Comparison of ENCODE assay signal across 1 cellular context in the genomic region with DNA sequence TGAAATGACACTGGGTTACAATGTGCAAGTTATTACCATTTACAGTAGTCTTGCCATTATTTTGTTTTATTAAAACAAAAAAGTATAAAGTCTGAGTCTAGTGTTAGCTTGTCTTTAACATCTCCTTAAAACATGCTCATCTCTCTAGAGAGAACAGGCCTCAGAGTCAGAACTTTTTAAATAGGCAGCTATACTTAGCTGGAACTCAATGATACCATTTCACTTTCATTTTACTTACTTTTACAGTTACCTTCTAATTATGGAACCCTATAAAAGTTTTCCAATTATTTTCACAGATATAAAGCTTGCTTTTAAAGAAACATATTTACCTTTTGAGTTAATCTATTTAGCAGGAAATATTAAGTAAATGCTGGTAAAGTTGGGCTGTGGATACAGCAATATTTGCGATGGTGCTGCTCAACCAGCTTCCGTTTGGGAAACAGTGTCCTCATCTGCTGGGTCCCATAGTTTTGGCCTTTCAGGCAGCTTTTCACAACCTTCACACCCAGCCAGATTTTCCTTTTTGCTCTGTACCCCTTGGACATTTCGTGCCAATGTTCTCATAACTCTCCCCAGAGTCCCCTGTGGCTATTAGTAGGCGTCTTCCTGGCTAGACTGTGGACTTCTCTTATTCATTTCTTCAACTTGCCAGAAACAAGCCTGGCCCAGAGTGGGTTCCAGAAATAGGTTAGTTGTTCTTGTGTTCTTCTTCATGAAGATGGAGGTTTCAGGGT.
TF ChIP-seq lines count a peak whose summit lies in the region.

No MANE protein-coding gene starts in this region.

TF ChIP-seq in GM12878, 131 proteins besides CTCF, POLR2A, EP300 and RAD21 (continues in another document):
- TF ChIP-seq ZNF687 (IDR thresholded peaks at IDR 0.05) (peak; percentile 25; the same call in 1 of the 2 replicates), POLR2AphosphoS5 (IDR thresholded peaks at IDR 0.05; ENCODE audit: low read length) (0 out of 2 replicates have a peak, but pooled peaks have one; percentile 34), MYB (IDR thresholded peaks at IDR 0.05; ENCODE audit: borderline replicate concordance, low read depth, low read length) (no peak), TCF7 (IDR thresholded peaks at IDR 0.05; ENCODE audit: borderline replicate concordance) (no peak), WRNIP1 (IDR thresholded peaks at IDR 0.05; ENCODE audit: borderline replicate concordance, low read depth, low read length) (no peak), MEF2A (IDR thresholded peaks at IDR 0.05; ENCODE audit: insufficient read depth, low read depth, low read length) (0 out of 2 replicates have a peak, but pooled peaks have one; percentile 62), NR2C1 (IDR thresholded peaks at IDR 0.05) (no peak), MTA3 (IDR thresholded peaks at IDR 0.05; ENCODE audit: borderline replicate concordance, low read length) (no peak), ZBTB4 (CRISPR knock-in tag; IDR thresholded peaks at IDR 0.05) (no peak), SKIL (IDR thresholded peaks at IDR 0.05; ENCODE audit: low read depth, poor library complexity, severe bottlenecking) (peak; percentile 30), JUNB (IDR thresholded peaks at IDR 0.05) (0 out of 2 replicates have a peak, but pooled peaks have one; percentile 36), IRF4 (IDR thresholded peaks at IDR 0.05; ENCODE audit: low read depth, low read length) (peak; percentile 40; the same call in 1 of the 2 replicates), BACH1 (IDR thresholded peaks at IDR 0.05; ENCODE audit: borderline replicate concordance) (no peak), SMAD5 (IDR thresholded peaks at IDR 0.05; ENCODE audit: low read depth) (no peak), MTA2 (IDR thresholded peaks at IDR 0.05; ENCODE audit: low read depth) (peak; percentile 21; the same call in 1 of the 2 replicates), MEF2B (IDR thresholded peaks at IDR 0.05; ENCODE audit: partially characterized antibody, poor library complexity, severe bottlenecking) (peak; percentile 67), ZNF24 (IDR thresholded peaks at IDR 0.05) (peak; percentile 64; the same call in 1 of the 2 replicates), YBX1 (IDR thresholded peaks at IDR 0.05) (no peak), RUNX3 (IDR thresholded peaks at IDR 0.05; ENCODE audit: low read length) (peak; percentile 79), CBX5 (IDR thresholded peaks at IDR 0.05; ENCODE audit: low read depth) (no peak), STAT1 (conservative IDR thresholded peaks at IDR 0.05) (no peak), ASH2L (IDR thresholded peaks at IDR 0.05; ENCODE audit: borderline replicate concordance, low read depth) (no peak), ATF7 (IDR thresholded peaks at IDR 0.05; ENCODE audit: low read depth) (no peak), BCL11A (IDR thresholded peaks at IDR 0.05; ENCODE audit: low read depth, low read length) (peak; percentile 62; the same call in 1 of the 2 replicates), FOXM1 (IDR thresholded peaks at IDR 0.05; ENCODE audit: low read depth, low read length) (peak; percentile 77), NFYA (IDR thresholded peaks at IDR 0.05; ENCODE audit: borderline replicate concordance, low read depth, low read length) (no peak), HDAC6 (IDR thresholded peaks at IDR 0.05; ENCODE audit: unreplicated experiment) (no peak), IKZF1 (conservative IDR thresholded peaks at IDR 0.05) (peak; percentile 33; the same call in 1 of the 2 replicates), HSF1 (IDR thresholded peaks at IDR 0.05; ENCODE audit: low read depth, low read length) (no peak), ZNF384 (IDR thresholded peaks at IDR 0.05; ENCODE audit: borderline replicate concordance, low read depth, low read length) (no peak), IRF3 (IDR thresholded peaks at IDR 0.05) (no peak), TAF1 (IDR thresholded peaks at IDR 0.05; ENCODE audit: borderline replicate concordance, low read depth, low read length) (0 out of 2 replicates have a peak, but pooled peaks have one; percentile 15), POU2F2 (IDR thresholded peaks at IDR 0.05; ENCODE audit: borderline replicate concordance, low read depth, low read length) (0 out of 3 replicates have a peak, but pooled peaks have one; percentile 11)
- TF ChIP-seq, protein P1, sequence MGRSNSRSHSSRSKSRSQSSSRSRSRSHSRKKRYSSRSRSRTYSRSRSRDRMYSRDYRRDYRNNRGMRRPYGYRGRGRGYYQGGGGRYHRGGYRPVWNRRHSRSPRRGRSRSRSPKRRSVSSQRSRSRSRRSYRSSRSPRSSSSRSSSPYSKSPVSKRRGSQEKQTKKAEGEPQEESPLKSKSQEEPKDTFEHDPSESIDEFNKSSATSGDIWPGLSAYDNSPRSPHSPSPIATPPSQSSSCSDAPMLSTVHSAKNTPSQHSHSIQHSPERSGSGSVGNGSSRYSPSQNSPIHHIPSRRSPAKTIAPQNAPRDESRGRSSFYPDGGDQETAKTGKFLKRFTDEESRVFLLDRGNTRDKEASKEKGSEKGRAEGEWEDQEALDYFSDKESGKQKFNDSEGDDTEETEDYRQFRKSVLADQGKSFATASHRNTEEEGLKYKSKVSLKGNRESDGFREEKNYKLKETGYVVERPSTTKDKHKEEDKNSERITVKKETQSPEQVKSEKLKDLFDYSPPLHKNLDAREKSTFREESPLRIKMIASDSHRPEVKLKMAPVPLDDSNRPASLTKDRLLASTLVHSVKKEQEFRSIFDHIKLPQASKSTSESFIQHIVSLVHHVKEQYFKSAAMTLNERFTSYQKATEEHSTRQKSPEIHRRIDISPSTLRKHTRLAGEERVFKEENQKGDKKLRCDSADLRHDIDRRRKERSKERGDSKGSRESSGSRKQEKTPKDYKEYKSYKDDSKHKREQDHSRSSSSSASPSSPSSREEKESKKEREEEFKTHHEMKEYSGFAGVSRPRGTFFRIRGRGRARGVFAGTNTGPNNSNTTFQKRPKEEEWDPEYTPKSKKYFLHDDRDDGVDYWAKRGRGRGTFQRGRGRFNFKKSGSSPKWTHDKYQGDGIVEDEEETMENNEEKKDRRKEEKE (IDR thresholded peaks at IDR 0.05): no peak
- TF ChIP-seq, protein P2, sequence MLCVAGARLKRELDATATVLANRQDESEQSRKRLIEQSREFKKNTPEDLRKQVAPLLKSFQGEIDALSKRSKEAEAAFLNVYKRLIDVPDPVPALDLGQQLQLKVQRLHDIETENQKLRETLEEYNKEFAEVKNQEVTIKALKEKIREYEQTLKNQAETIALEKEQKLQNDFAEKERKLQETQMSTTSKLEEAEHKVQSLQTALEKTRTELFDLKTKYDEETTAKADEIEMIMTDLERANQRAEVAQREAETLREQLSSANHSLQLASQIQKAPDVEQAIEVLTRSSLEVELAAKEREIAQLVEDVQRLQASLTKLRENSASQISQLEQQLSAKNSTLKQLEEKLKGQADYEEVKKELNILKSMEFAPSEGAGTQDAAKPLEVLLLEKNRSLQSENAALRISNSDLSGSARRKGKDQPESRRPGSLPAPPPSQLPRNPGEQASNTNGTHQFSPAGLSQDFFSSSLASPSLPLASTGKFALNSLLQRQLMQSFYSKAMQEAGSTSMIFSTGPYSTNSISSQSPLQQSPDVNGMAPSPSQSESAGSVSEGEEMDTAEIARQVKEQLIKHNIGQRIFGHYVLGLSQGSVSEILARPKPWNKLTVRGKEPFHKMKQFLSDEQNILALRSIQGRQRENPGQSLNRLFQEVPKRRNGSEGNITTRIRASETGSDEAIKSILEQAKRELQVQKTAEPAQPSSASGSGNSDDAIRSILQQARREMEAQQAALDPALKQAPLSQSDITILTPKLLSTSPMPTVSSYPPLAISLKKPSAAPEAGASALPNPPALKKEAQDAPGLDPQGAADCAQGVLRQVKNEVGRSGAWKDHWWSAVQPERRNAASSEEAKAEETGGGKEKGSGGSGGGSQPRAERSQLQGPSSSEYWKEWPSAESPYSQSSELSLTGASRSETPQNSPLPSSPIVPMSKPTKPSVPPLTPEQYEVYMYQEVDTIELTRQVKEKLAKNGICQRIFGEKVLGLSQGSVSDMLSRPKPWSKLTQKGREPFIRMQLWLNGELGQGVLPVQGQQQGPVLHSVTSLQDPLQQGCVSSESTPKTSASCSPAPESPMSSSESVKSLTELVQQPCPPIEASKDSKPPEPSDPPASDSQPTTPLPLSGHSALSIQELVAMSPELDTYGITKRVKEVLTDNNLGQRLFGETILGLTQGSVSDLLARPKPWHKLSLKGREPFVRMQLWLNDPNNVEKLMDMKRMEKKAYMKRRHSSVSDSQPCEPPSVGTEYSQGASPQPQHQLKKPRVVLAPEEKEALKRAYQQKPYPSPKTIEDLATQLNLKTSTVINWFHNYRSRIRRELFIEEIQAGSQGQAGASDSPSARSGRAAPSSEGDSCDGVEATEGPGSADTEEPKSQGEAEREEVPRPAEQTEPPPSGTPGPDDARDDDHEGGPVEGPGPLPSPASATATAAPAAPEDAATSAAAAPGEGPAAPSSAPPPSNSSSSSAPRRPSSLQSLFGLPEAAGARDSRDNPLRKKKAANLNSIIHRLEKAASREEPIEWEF (IDR thresholded peaks at IDR 0.05; ENCODE audit: insufficient replicate concordance, low read depth, low read length): peak; percentile 24
